Comparison of ENCODE assay signal across 17 cellular contexts in genomic region chr17:41779954-41780353, GRCh38. TPM values are rescaled to one million over a fixed set of nuclear protein-coding genes. Genes with fewer than 3 reads are reported as not detected.
DNase-seq lines count a peak whose midpoint lies in the region; ATAC-seq and TF ChIP-seq lines count a peak whose summit lies in the region.
"Had no signal": no experiment of that assay in that cellular context is flagged by ENCODE, and none has a peak within 500 bp of the region (broad histone marks: within the 10 kb centered on the region; RNA-seq: fewer than 3 reads in every experiment).

No MANE protein-coding gene starts in this region.

- WGBS in lung, 2 donors = 91 to 95% methylated on average over 1 of the region's 1 CpG

- no peaks in the 10 kb centered on the region for H3K9me3 ChIP-seq in BLaER1
- H3K9me3 ChIP-seq in RWPE2 (ENCODE audit: severe bottlenecking) = no peaks in the 10 kb centered on the region
- no peaks in the 10 kb centered on the region for H3K9me3 ChIP-seq in lung (ENCODE audit: control insufficient read depth in 2 of 2, insufficient read depth in 1 of 2, low read length in 1 of 2)
- H3K9me3 ChIP-seq: SK-N-SH had no signal

- no peak for TF ChIP-seq CTCF in 22Rv1 (IDR thresholded peaks at IDR 0.05)
- TF ChIP-seq CTCF in RWPE2 (IDR thresholded peaks at IDR 0.05; ENCODE audit: poor library complexity, severe bottlenecking) = no peak
- TF ChIP-seq CTCF in lung (IDR thresholded peaks at IDR 0.05; ENCODE audit: control extremely low read depth, extremely low read depth) = no peak

- H3K27me3 ChIP-seq in BLaER1 = no peaks in the 10 kb centered on the region
- H3K27me3 ChIP-seq in RWPE2 (ENCODE audit: insufficient read depth, poor library complexity, severe bottlenecking) = no peaks in the 10 kb centered on the region
- no peaks in the 10 kb centered on the region for H3K27me3 ChIP-seq in lung (ENCODE audit: control insufficient read depth, insufficient read depth)

- peaks cover 100% of the 10 kb centered on the region for H4K20me1 ChIP-seq in BLaER1

- H3K4me3 ChIP-seq in BLaER1 = no peak overlapping the region
- no peak overlapping the region for H3K4me3 ChIP-seq in RWPE2 (ENCODE audit: severe bottlenecking)
- H3K4me3 ChIP-seq in lung = no peak overlapping the region
- H3K4me3 ChIP-seq: GM23338, PC-9 had no signal

- peak overlapping the region; percentile 32; the same call in 1 of the 2 replicates for H3K9ac ChIP-seq in BLaER1
- H3K9ac ChIP-seq: SK-N-SH had no signal

- H3K4me1 ChIP-seq in BLaER1 (peaks cover 97% of the 10 kb centered on the region), RWPE2 (ENCODE audit: insufficient read depth, poor library complexity, severe bottlenecking) (peaks cover 52% of the 10 kb centered on the region), lung (ENCODE audit: control insufficient read depth in 2 of 2, insufficient read depth in 2 of 2, low read length in 2 of 2) (peaks cover 23 to 53% of the 10 kb centered on the region in 2 donors)

- peak overlapping the region; percentile 82 for H3K27ac ChIP-seq in 22Rv1
- peak overlapping the region; percentile 63 for H3K27ac ChIP-seq in BLaER1
- peak overlapping the region; percentile 94 for H3K27ac ChIP-seq in RWPE2 (ENCODE audit: poor library complexity, severe bottlenecking)
- H3K27ac ChIP-seq in lung (ENCODE audit: low read depth in 1 of 2, low read length in 1 of 2) = peak overlapping the region; percentile 2 to 7
- H3K27ac ChIP-seq: PC-9 had no signal

- H3K4me2 ChIP-seq in BLaER1 = peak overlapping the region; percentile 99
- H3K4me2 ChIP-seq: GM23338, PC-9, SK-N-SH had no signal

- H3K36me3 ChIP-seq in BLaER1 (peaks cover 34% of the 10 kb centered on the region), RWPE2 (ENCODE audit: low read depth) (peaks cover 49% of the 10 kb centered on the region), lung (ENCODE audit: control insufficient read depth in 2 of 2, insufficient read depth in 2 of 2, low read length in 2 of 2) (peaks cover 0 to 2% of the 10 kb centered on the region in 2 donors)

- no peak for DNase-seq in RWPE2 (ENCODE audit: low spot score)
- no peak for DNase-seq in lung (ENCODE audit: low spot score)
- no peak for DNase-seq in activated T-cell treated with anti-CD3 and anti-CD28 coated beads for 4 hours
- no peak for DNase-seq in activated naive CD4-positive, alpha-beta T cell treated with Interleukin-2 at 50 U/mL for 16 hours
- DNase-seq: DMS 273 treated with DMSO at 0.1 percent for 48 hours, MM.1S, NCI-H1105, NCI-H1694, NCI-H2227 treated with DMSO at 0.1 percent for 48 hours, NCI-H524, PC-9, SHP77, SK-N-SH had no signal

- ATAC-seq in RWPE2 (ENCODE audit: low read depth) = no peak
- ATAC-seq in lung (ENCODE audit: insufficient read depth, low FRiP score) = no peak
- no peak for ATAC-seq in GM21529 (IDR thresholded peaks at IDR 0.05; ENCODE audit: unreplicated experiment)
- ATAC-seq: GM23338 had no signal

RNA-seq across cellular contexts. Expression of gene JUP, which starts 6.6 kb away (rescaled TPM):
- total RNA-seq in lung = 100 to 1,000 TPM; 118 to 150 TPM
- polyA plus RNA-seq in lung = 10 to 100 TPM; 60.9 to 83.6 TPM

RNA-seq across cellular contexts. Expression of gene P3H4, which starts 31.8 kb away (rescaled TPM):
- total RNA-seq in lung = 10 to 100 TPM; 12.3 to 13.2 TPM
- 1 to 10 TPM; 6.8 to 9.6 TPM for polyA plus RNA-seq in lung

RNA-seq across cellular contexts. Expression of gene FKBP10, which starts 32.9 kb away (rescaled TPM):
- 10 to 100 TPM; 53.2 to 64.4 TPM for total RNA-seq in lung
- polyA plus RNA-seq in lung = 10 to 100 TPM; 32.6 to 43.3 TPM

RNA-seq across cellular contexts. Expression of gene HAP1, which starts 45.5 kb away (rescaled TPM):
- under 1 TPM; 0.21 to 0.26 TPM for total RNA-seq in lung
- under 1 TPM; 0.07 to 0.57 TPM for polyA plus RNA-seq in lung

RNA-seq across cellular contexts. Expression of gene NT5C3B, which starts 56.1 kb away (rescaled TPM):
- 10 to 100 TPM; 36.5 to 39.4 TPM for total RNA-seq in lung
- 10 to 100 TPM; 34.9 to 68.5 TPM for polyA plus RNA-seq in lung

Comparison
In these comparisons a context has a peak if more than half of its experiments do, and no peak if none do; other contexts are left out.
1. H3K27ac ChIP-seq: peak in every context shown above with its lines; median percentile 94 in RWPE2; 82 in 22Rv1; 63 in BLaER1; 4 in lung.